Comparison of ENCODE assay signal across 10 cellular contexts in genomic region chr2:144426981-144427479, GRCh38.
DNase-seq lines count a peak whose midpoint lies in the region; ATAC-seq and TF ChIP-seq lines count a peak whose summit lies in the region.
"Had no signal": no experiment of that assay in that cellular context is flagged by ENCODE, and none has a peak within 500 bp of the region (broad histone marks: within the 10 kb centered on the region; RNA-seq: fewer than 3 reads in every experiment).

No MANE protein-coding gene starts in this region.

- H3K4me3 ChIP-seq in AG09309 (ENCODE audit: control insufficient read depth, low read depth, low read length) = no peak overlapping the region

- ATAC-seq in SK-N-SH treated with all-trans-retinoic acid at 6 μM for 48 hours = peak; percentile 89
- no peak for ATAC-seq in left colon

- TF ChIP-seq CTCF in AG09309 (IDR thresholded peaks at IDR 0.05; ENCODE audit: control insufficient read depth, insufficient read depth, low read depth, low read length, missing control alignments) = no peak

- intact Hi-C loops in left colon (cut with DNase I, micrococcal nuclease) = no loop called here

- DNase-seq in AG09309 (ENCODE audit: low read depth) (peak; percentile 17), glomerular endothelial cell (ENCODE audit: extremely low read depth, low read depth, low spot score) (peak; percentile 87), non-pigmented ciliary epithelial cell (ENCODE audit: low read depth) (peak; percentile 78), COR-L47 (lab: John Stamatoyannopoulos, UW) (no peak), T1000 (lab: John Stamatoyannopoulos, UW) (no peak), left colon (no peak), NCI-H2029 treated with DMSO at 0.1 percent for 48 hours (lab: John Stamatoyannopoulos, UW) (no peak)
- DNase-seq: central memory CD4-positive, alpha-beta T cell; stimulated activated naive CD4-positive, alpha-beta T cell treated with Interleukin-2 at 50 U/mL for 16 hours had no signal

TF ChIP-seq in SK-N-SH treated with all-trans-retinoic acid at 6 μM for 48 hours, 23 proteins besides CTCF, POLR2A, EP300 and RAD21:
- TF ChIP-seq CREB5 (CRISPR knock-in tag; IDR thresholded peaks at IDR 0.05; ENCODE audit: low read depth) (peak; percentile 65), ZFP3 (CRISPR knock-in tag; IDR thresholded peaks at IDR 0.05) (peak; percentile 30; the same call in 1 of the 2 replicates), TSHZ2 (CRISPR knock-in tag; IDR thresholded peaks at IDR 0.05) (no peak), SNAI2 (CRISPR knock-in tag; IDR thresholded peaks at IDR 0.05) (no peak), POU6F1 (CRISPR knock-in tag; IDR thresholded peaks at IDR 0.05; ENCODE audit: borderline replicate concordance, low read depth) (no peak), TCF4 (CRISPR knock-in tag; IDR thresholded peaks at IDR 0.05; ENCODE audit: borderline replicate concordance) (no peak), TOX (CRISPR knock-in tag; IDR thresholded peaks at IDR 0.05; ENCODE audit: borderline replicate concordance) (no peak), PPARA (CRISPR knock-in tag; IDR thresholded peaks at IDR 0.05; ENCODE audit: borderline replicate concordance) (no peak)

Comparison
In these comparisons a context has a peak if more than half of its experiments do, and no peak if none do; other contexts are left out.
1. DNase-seq: peak in AG09309 (single experiment), glomerular endothelial cell (single experiment) and non-pigmented ciliary epithelial cell (single experiment); none in COR-L47 (single experiment), T1000 (single experiment), left colon (0 of 2) and NCI-H2029 treated with DMSO at 0.1 percent for 48 hours (single experiment).